Comparison of ENCODE assay signal across 15 cellular contexts in the genomic region with DNA sequence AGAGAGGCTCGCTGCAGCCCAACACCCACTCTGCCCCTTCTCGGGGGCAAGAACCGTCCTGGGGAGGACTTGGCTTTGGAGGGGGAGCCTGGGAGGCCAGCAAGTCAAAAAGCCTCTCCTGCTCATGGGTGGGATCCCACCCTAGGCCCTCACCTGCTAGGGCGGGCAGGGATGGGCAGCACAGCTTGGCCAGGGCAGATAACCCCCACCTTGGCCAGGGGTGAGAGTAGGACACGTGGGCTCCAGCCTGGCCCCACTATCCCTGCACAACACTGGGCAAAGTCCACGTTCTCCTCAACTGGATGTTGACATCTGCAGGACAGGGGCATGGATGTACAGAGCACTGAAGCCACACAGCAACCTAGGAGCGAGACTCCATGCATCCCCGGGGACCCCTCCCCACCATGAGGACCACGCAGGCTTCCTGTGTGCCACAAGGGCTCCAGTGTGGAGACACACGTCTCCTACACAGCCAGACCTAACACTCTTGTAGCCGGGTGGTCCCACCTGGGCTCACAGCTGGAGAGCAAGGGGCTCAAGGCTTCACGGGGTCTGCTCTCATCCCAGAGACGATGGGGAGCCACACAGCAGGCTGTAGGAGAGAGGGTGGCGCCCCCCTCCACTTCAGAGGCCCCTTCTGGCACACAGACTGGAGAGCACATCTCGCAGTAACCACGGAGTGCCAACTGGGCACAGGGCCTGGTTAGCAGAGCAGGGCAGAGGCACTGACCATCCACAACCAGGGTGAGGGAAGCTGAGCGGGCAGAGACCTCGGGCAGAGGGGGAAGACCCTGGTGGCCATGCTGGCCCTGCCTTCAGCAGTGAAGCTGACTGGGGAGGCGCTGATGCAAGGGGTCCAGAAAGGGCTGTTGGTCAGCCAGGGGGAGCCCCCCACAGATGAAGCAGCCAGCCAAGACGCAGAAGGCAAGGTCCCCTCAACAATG.
"Had no signal": no experiment of that assay in that cellular context is flagged by ENCODE, and none has a peak within 500 bp of the region (broad histone marks: within the 10 kb centered on the region; RNA-seq: fewer than 3 reads in every experiment).

No MANE protein-coding gene starts in this region.

- H3K27me3 ChIP-seq: body of pancreas, gastrocnemius medialis, hepatocyte, uterus had no signal

- H2AFZ ChIP-seq: hepatocyte had no signal

- H3K4me3 ChIP-seq: body of pancreas, gastrocnemius medialis, hepatocyte, thoracic aorta, uterus had no signal

- DNase-seq: activated effector memory CD4-positive, alpha-beta T cell treated with Interleukin-2 at 50 U/mL for 16 hours; amniotic stem cell; body of pancreas; effector memory CD8-positive, alpha-beta T cell; gastrocnemius medialis; mammary epithelial cell; stimulated activated CD4-positive, alpha-beta T cell treated with anti-CD3 and anti-CD28 coated beads, Interleukin-15, amount 100 ng/mL, for 24 hours; stimulated activated CD4-positive, alpha-beta T cell treated with anti-CD3 and anti-CD28 coated beads, Interleukin-4, amount 100 ng/mL, for 24 hours; T-helper 2 cell; uterus had no signal

- H3K27ac ChIP-seq: body of pancreas, epithelial cell of prostate, gastrocnemius medialis, hepatocyte, thoracic aorta, uterus had no signal

- H3K36me3 ChIP-seq: gastrocnemius medialis, thoracic aorta, uterus had no signal

- H3K4me2 ChIP-seq: hepatocyte had no signal

- FAIRE-seq: TTC549 had no signal

- ATAC-seq: activated naive CD4-positive, alpha-beta T cell treated with anti-CD3 and anti-CD28 coated beads, Interleukin-2, amount 50 U/mL, for 72 hours; body of pancreas; effector memory CD8-positive, alpha-beta T cell; gastrocnemius medialis had no signal

- H3K9me3 ChIP-seq: body of pancreas, gastrocnemius medialis, thoracic aorta, uterus had no signal

- H3K4me1 ChIP-seq: uterus had no signal
